In genomic region chr4:179664628-179665027, GRCh38 we compare ENCODE assay signal across 20 cellular contexts.
"Had no signal": no experiment of that assay in that cellular context is flagged by ENCODE, and none has a peak within 500 bp of the region (broad histone marks: within the 10 kb centered on the region; RNA-seq: fewer than 3 reads in every experiment).

No MANE protein-coding gene starts in this region.

- H3K9me3 ChIP-seq: neutrophil, right atrium auricular region, testis, upper lobe of right lung had no signal

- H3K27ac Mint-ChIP-seq: naive thymus-derived CD4-positive, alpha-beta T cell; stimulated activated naive CD8-positive, alpha-beta T cell treated with anti-CD3 and anti-CD28 coated beads, Interleukin-15, Interleukin-2, amounts not matched to agents 100 ng/mL and 50 ng/mL, for 24 hours had no signal

- H3K4me1 Mint-ChIP-seq: naive thymus-derived CD4-positive, alpha-beta T cell; nephron progenitor cell had no signal

- FAIRE-seq: endometrium, frontal cortex, islet of Langerhans had no signal

- H3K4me1 ChIP-seq: heart left ventricle, right atrium auricular region, sigmoid colon, testis, tibial nerve, upper lobe of right lung had no signal

- H3K36me3 Mint-ChIP-seq: naive thymus-derived CD4-positive, alpha-beta T cell had no signal

- H3K9me3 Mint-ChIP-seq: nephron progenitor cell had no signal

- H3K36me3 ChIP-seq: heart left ventricle, neutrophil, right atrium auricular region, sigmoid colon, tibial nerve, upper lobe of right lung had no signal

- H3K4me3 ChIP-seq: dorsolateral prefrontal cortex, heart left ventricle, right atrium auricular region, sigmoid colon, skin epidermis, testis, tibial nerve, upper lobe of right lung had no signal

- H3K27me3 ChIP-seq: heart left ventricle, neutrophil, right atrium auricular region, sigmoid colon, testis, tibial nerve, upper lobe of right lung had no signal

- H3K27me3 Mint-ChIP-seq: naive thymus-derived CD4-positive, alpha-beta T cell; stimulated activated naive CD8-positive, alpha-beta T cell treated with anti-CD3 and anti-CD28 coated beads, Interleukin-15, Interleukin-2, amounts not matched to agents 100 ng/mL and 50 ng/mL, for 24 hours had no signal

- H3K27ac ChIP-seq: dorsolateral prefrontal cortex, heart left ventricle, neutrophil, right atrium auricular region, sigmoid colon, skin epidermis, testis, tibial nerve, upper lobe of right lung had no signal

- DNase-seq: cortex of kidney; dorsolateral prefrontal cortex; effector CD8-positive, alpha-beta T cell; hippocampal formation; kidney glomerular epithelial cell; naive thymus-derived CD4-positive, alpha-beta T cell; nephron progenitor cell; sigmoid colon; testis; upper lobe of right lung had no signal

- H3K4me3 Mint-ChIP-seq: naive thymus-derived CD4-positive, alpha-beta T cell; nephron progenitor cell; stimulated activated naive CD8-positive, alpha-beta T cell treated with anti-CD3 and anti-CD28 coated beads, Interleukin-15, Interleukin-2, amounts not matched to agents 100 ng/mL and 50 ng/mL, for 24 hours had no signal

- ATAC-seq: esophagus mucosa, heart left ventricle had no signal
